Comparison of ENCODE assay signal across 18 cellular contexts in the genomic region with DNA sequence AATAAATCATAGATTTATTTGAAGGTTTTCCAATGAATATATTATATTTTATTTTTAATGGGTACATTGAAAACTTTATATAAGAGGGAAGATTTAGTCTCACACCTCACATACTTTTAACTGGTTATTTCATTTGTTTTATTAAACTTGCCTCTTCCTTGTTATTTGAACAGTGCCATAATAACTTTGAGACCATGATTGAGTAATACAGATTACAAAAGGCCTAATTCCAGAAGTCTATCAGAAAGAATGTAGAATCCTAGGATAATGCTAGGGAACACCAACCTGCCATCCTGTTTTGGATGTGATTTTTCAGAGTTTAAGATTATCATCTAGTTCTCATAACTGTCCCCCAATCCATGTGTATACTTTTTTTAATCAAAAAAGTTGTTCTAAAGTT.
"Had no signal": no experiment of that assay in that cellular context is flagged by ENCODE, and none has a peak within 500 bp of the region (broad histone marks: within the 10 kb centered on the region; RNA-seq: fewer than 3 reads in every experiment).

No MANE protein-coding gene starts in this region.

- ATAC-seq: activated CD8-positive, alpha-beta T cell treated with anti-CD3 and anti-CD28 coated beads for 36 hours; effector memory CD8-positive, alpha-beta T cell; left colon; stimulated activated naive CD8-positive, alpha-beta T cell treated with anti-CD3 and anti-CD28 coated beads, Interleukin-15, amount 100 ng/mL, for 72 hours; upper lobe of right lung had no signal

- DNase-seq: activated B cell treated with CpG ODN at 0.5 μM for 24 hours; activated CD4-positive, alpha-beta T cell treated with anti-CD3 and anti-CD28 coated beads for 4 hours; activated CD8-positive, alpha-beta T cell treated with anti-CD3 and anti-CD28 coated beads for 36 hours; activated naive CD4-positive, alpha-beta T cell treated with Interleukin-2 at 50 U/mL for 16 hours; activated naive CD8-positive, alpha-beta T cell treated with anti-CD3 and anti-CD28 coated beads, Interleukin-2, amount 10 ng/mL, durations not matched to agents 7 days and 5 days; activated T-cell treated with anti-CD3 and anti-CD28 coated beads, Interleukin-2, amount 50 U/mL, for 24 hours; aorta; effector memory CD8-positive, alpha-beta T cell; hypothalamus; islet precursor cell; left colon; occipital lobe; stimulated activated CD4-positive, alpha-beta T cell treated with anti-CD3 and anti-CD28 coated beads, Interleukin-4, amount 100 ng/mL, for 1 hour; stimulated activated naive CD8-positive, alpha-beta T cell treated with anti-CD3 and anti-CD28 coated beads, Interleukin-15, amount 100 ng/mL, for 72 hours; upper lobe of right lung had no signal

- H3K4me1 ChIP-seq: breast epithelium, upper lobe of right lung had no signal

- H3K4me3 ChIP-seq: breast epithelium, SK-N-MC, skin epidermis, upper lobe of right lung had no signal

- H3K27ac ChIP-seq: SK-N-MC, upper lobe of right lung had no signal

- H3K9me3 ChIP-seq: breast epithelium, upper lobe of right lung had no signal

- H3K36me3 ChIP-seq: breast epithelium had no signal

- H3K27me3 ChIP-seq: breast epithelium, upper lobe of right lung had no signal
